Comparison of ENCODE assay signal across 24 cellular contexts in the genomic region with DNA sequence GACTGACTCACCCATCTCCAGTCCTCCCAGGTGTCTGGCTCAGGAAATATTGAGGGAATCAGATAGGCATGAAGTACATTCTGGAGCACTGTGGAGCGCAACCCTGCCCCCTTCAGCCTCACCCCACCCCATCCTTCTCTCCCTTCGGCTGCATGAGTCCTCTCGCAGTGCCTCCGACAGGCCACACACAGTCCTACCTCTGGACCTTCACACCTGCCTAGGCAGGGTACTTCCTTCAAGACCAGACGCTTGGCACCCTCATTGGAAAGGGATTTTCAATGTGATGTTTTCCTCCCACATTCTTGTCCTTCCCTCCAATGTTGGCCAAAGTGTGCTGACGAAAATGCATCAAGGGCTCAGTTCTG. TPM values are rescaled to one million over a fixed set of nuclear protein-coding genes. Genes with fewer than 3 reads are reported as not detected.
"Had no signal": no experiment of that assay in that cellular context is flagged by ENCODE, and none has a peak within 500 bp of the region (broad histone marks: within the 10 kb centered on the region; RNA-seq: fewer than 3 reads in every experiment).

No MANE protein-coding gene starts in this region.

- H3K4me3 Mint-ChIP-seq: activated CD8-positive, alpha-beta memory T cell treated with anti-CD3 and anti-CD28 coated beads, Interleukin-2, amount 10 ng/mL, durations not matched to agents 7 days and 5 days; activated naive CD4-positive, alpha-beta T cell treated with anti-CD3 and anti-CD28 coated beads for 36 hours; activated naive CD8-positive, alpha-beta T cell; activated T-cell treated with anti-CD3 and anti-CD28 coated beads, Interleukin-2, amount 50 U/mL, for 24 hours; brain had no signal

- H3K27ac ChIP-seq: WERI-Rb-1 had no signal

- H3K4me2 ChIP-seq: SK-N-SH had no signal

- H3K27me3 Mint-ChIP-seq: activated CD8-positive, alpha-beta memory T cell treated with anti-CD3 and anti-CD28 coated beads, Interleukin-2, amount 10 ng/mL, durations not matched to agents 7 days and 5 days had no signal

- H3K9ac ChIP-seq: SK-N-SH had no signal

- H3K4me1 Mint-ChIP-seq: activated CD8-positive, alpha-beta memory T cell treated with anti-CD3 and anti-CD28 coated beads, Interleukin-2, amount 10 ng/mL, durations not matched to agents 7 days and 5 days had no signal

- H3K9me2 ChIP-seq: SK-N-SH had no signal

- DNase-seq: activated CD4-positive, alpha-beta T cell treated with anti-CD3 and anti-CD28 coated beads for 48 hours; activated CD4-positive, alpha-beta T cell treated with anti-CD3 and anti-CD28 coated beads, Interleukin-2, amount 50 U/mL, for 48 hours; activated CD8-positive, alpha-beta memory T cell treated with anti-CD3 and anti-CD28 coated beads, Interleukin-2, amount 10 ng/mL, durations not matched to agents 7 days and 5 days; activated gamma-delta T cell; activated naive CD4-positive, alpha-beta T cell treated with anti-CD3 and anti-CD28 coated beads for 36 hours; activated T-cell treated with anti-CD3 and anti-CD28 coated beads, Interleukin-2, amount 50 U/mL, for 24 hours; amygdala; MM.1S; NCI-H1105; NCI-H1436; NCI-H1694 treated with DMSO at 0.1 percent for 48 hours; NCI-H2029 treated with DMSO at 0.1 percent for 48 hours; NCI-H345; NCI-H510A; NCI-H526 treated with DMSO at 0.1 percent for 48 hours; NCI-H82; SK-N-SH; T-helper 1 cell; WERI-Rb-1 had no signal

- ATAC-seq: activated CD4-positive, CD25-positive, alpha-beta regulatory T cell treated with anti-CD3 and anti-CD28 coated beads, Interleukin-2, amount 50 U/mL, for 24 hours; activated CD8-positive, alpha-beta memory T cell treated with anti-CD3 and anti-CD28 coated beads, Interleukin-2, amount 10 ng/mL, durations not matched to agents 7 days and 5 days had no signal

- H3K27ac Mint-ChIP-seq: activated CD8-positive, alpha-beta memory T cell treated with anti-CD3 and anti-CD28 coated beads, Interleukin-2, amount 10 ng/mL, durations not matched to agents 7 days and 5 days; activated naive CD4-positive, alpha-beta T cell treated with anti-CD3 and anti-CD28 coated beads for 36 hours; activated naive CD8-positive, alpha-beta T cell; activated T-cell treated with anti-CD3 and anti-CD28 coated beads, Interleukin-2, amount 50 U/mL, for 24 hours had no signal

- H3K36me3 Mint-ChIP-seq: activated CD8-positive, alpha-beta memory T cell treated with anti-CD3 and anti-CD28 coated beads, Interleukin-2, amount 10 ng/mL, durations not matched to agents 7 days and 5 days; activated naive CD8-positive, alpha-beta T cell; brain had no signal

- H3K36me3 ChIP-seq: WERI-Rb-1 had no signal

RNA-seq across cellular contexts. Expression of a gene that starts 26.8 kb away (rescaled TPM):
- total RNA-seq: activated CD8-positive, alpha-beta memory T cell treated with anti-CD3 and anti-CD28 coated beads, Interleukin-2, amount 10 ng/mL, durations not matched to agents 7 days and 5 days; activated naive CD4-positive, alpha-beta T cell treated with anti-CD3 and anti-CD28 coated beads for 36 hours; OCI-LY7; T-helper 2 cell treated with Interferon-gamma antibody and Interleukin-4, amounts not matched to agents 100 ng/mL and 5 ng/mL, for 36 hours had no signal
